Comparison of ENCODE assay signal across 1 cellular context in genomic region chr2:119252186-119253113, GRCh38.
TF ChIP-seq lines count a peak whose summit lies in the region.

No MANE protein-coding gene starts in this region.

TF ChIP-seq in HEK293, 187 proteins besides CTCF, POLR2A, EP300 and RAD21 (continued from another document and continues in another):
- no peak for TF ChIP-seq WT1 (tag by site-specific recombination; IDR thresholded peaks at IDR 0.05)
- no peak for TF ChIP-seq TCF7L2 (IDR thresholded peaks at IDR 0.05; ENCODE audit: borderline replicate concordance, low read depth, low read length)
- no peak for TF ChIP-seq ZBTB6 (tag by site-specific recombination; IDR thresholded peaks at IDR 0.05)
- peak; percentile 85 for TF ChIP-seq ZNF629 (tag by site-specific recombination; IDR thresholded peaks at IDR 0.05)
- no peak for TF ChIP-seq ZNF341 (tag by site-specific recombination; IDR thresholded peaks at IDR 0.05; ENCODE audit: low read depth)
- TF ChIP-seq ZNF660 (tag by site-specific recombination; IDR thresholded peaks at IDR 0.05) = peak; percentile 53
- TF ChIP-seq ZNF621 (tag by site-specific recombination; IDR thresholded peaks at IDR 0.05) = no peak
- TF ChIP-seq SP7 (tag by site-specific recombination; IDR thresholded peaks at IDR 0.05) = peak; percentile 77
- TF ChIP-seq ZNF2 (tag by site-specific recombination; IDR thresholded peaks at IDR 0.05) = no peak
- peak; percentile 32; the same call in 1 of the 2 replicates for TF ChIP-seq ZNF600 (tag by site-specific recombination; IDR thresholded peaks at IDR 0.05)
- TF ChIP-seq, protein P1, sequence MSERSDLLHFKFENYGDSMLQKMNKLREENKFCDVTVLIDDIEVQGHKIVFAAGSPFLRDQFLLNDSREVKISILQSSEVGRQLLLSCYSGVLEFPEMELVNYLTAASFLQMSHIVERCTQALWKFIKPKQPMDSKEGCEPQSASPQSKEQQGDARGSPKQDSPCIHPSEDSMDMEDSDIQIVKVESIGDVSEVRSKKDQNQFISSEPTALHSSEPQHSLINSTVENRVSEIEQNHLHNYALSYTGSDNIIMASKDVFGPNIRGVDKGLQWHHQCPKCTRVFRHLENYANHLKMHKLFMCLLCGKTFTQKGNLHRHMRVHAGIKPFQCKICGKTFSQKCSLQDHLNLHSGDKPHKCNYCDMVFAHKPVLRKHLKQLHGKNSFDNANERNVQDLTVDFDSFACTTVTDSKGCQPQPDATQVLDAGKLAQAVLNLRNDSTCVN (tag by site-specific recombination; optimal IDR thresholded peaks at IDR 0.05) = no peak
- no peak for TF ChIP-seq ZNF302 (tag by site-specific recombination; IDR thresholded peaks at IDR 0.05; ENCODE audit: low read depth)
- peak; percentile 52 for TF ChIP-seq ZNF366 (tag by site-specific recombination; conservative IDR thresholded peaks at IDR 0.05)
- peak; percentile 59; the same call in 1 of the 2 replicates for TF ChIP-seq ZNF18 (tag by site-specific recombination; IDR thresholded peaks at IDR 0.05)
- no peak for TF ChIP-seq ZNF529 (tag by site-specific recombination; IDR thresholded peaks at IDR 0.05; ENCODE audit: insufficient replicate concordance)
- TF ChIP-seq ZNF23 (tag by site-specific recombination; IDR thresholded peaks at IDR 0.05; ENCODE audit: borderline replicate concordance) = no peak
- TF ChIP-seq ZNF560 (tag by site-specific recombination; IDR thresholded peaks at IDR 0.05; ENCODE audit: borderline replicate concordance) = no peak
- no peak for TF ChIP-seq ZNF37A (tag by site-specific recombination; IDR thresholded peaks at IDR 0.05)
- TF ChIP-seq, protein P2, sequence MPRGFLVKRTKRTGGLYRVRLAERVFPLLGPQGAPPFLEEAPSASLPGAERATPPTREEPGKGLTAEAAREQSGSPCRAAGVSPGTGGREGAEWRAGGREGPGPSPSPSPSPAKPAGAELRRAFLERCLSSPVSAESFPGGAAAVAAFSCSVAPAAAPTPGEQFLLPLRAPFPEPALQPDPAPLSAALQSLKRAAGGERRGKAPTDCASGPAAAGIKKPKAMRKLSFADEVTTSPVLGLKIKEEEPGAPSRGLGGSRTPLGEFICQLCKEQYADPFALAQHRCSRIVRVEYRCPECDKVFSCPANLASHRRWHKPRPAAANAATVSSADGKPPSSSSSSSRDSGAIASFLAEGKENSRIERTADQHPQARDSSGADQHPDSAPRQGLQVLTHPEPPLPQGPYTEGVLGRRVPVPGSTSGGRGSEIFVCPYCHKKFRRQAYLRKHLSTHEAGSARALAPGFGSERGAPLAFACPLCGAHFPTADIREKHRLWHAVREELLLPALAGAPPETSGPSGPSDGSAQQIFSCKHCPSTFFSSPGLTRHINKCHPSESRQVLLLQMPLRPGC (tag by site-specific recombination; IDR thresholded peaks at IDR 0.05) = peak; percentile 81
- TF ChIP-seq ZNF521 (tag by site-specific recombination; IDR thresholded peaks at IDR 0.05) = no peak
- TF ChIP-seq SP3 (tag by site-specific recombination; IDR thresholded peaks at IDR 0.05) = no peak
- TF ChIP-seq, protein P3, sequence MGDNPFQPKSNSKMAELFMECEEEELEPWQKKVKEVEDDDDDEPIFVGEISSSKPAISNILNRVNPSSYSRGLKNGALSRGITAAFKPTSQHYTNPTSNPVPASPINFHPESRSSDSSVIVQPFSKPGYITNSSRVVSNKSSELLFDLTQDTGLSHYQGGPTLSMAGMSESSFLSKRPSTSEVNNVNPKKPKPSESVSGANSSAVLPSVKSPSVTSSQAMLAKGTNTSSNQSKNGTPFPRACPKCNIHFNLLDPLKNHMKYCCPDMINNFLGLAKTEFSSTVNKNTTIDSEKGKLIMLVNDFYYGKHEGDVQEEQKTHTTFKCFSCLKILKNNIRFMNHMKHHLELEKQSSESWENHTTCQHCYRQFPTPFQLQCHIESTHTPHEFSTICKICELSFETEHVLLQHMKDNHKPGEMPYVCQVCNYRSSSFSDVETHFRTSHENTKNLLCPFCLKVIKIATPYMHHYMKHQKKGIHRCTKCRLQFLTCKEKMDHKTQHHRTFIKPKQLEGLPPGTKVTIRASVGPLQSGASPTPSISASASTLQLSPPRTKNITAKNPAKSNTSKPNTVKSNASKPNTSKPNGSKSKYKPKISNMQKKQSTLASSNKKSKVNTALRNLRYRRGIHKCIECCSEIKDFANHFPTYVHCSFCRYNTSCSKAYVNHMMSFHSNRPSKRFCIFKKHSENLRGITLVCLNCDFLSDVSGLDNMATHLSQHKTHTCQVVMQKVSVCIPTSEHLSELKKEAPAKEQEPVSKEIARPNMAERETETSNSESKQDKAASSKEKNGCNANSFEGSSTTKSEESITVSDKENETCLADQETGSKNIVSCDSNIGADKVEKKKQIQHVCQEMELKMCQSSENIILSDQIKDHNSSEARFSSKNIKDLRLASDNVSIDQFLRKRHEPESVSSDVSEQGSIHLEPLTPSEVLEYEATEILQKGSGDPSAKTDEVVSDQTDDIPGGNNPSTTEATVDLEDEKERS (tag by site-specific recombination; IDR thresholded peaks at IDR 0.05) = no peak
- TF ChIP-seq, protein P4, sequence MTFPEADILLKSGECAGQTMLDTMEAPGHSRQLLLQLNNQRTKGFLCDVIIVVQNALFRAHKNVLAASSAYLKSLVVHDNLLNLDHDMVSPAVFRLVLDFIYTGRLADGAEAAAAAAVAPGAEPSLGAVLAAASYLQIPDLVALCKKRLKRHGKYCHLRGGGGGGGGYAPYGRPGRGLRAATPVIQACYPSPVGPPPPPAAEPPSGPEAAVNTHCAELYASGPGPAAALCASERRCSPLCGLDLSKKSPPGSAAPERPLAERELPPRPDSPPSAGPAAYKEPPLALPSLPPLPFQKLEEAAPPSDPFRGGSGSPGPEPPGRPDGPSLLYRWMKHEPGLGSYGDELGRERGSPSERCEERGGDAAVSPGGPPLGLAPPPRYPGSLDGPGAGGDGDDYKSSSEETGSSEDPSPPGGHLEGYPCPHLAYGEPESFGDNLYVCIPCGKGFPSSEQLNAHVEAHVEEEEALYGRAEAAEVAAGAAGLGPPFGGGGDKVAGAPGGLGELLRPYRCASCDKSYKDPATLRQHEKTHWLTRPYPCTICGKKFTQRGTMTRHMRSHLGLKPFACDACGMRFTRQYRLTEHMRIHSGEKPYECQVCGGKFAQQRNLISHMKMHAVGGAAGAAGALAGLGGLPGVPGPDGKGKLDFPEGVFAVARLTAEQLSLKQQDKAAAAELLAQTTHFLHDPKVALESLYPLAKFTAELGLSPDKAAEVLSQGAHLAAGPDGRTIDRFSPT (tag by site-specific recombination; IDR thresholded peaks at IDR 0.05) = peak; percentile 91
- TF ChIP-seq ZNF324 (tag by site-specific recombination; IDR thresholded peaks at IDR 0.05) = no peak
- 0 out of 2 replicates have a peak, but pooled peaks have one; percentile 16 for TF ChIP-seq ZNF558 (tag by site-specific recombination; IDR thresholded peaks at IDR 0.05)
- TF ChIP-seq, protein P5, sequence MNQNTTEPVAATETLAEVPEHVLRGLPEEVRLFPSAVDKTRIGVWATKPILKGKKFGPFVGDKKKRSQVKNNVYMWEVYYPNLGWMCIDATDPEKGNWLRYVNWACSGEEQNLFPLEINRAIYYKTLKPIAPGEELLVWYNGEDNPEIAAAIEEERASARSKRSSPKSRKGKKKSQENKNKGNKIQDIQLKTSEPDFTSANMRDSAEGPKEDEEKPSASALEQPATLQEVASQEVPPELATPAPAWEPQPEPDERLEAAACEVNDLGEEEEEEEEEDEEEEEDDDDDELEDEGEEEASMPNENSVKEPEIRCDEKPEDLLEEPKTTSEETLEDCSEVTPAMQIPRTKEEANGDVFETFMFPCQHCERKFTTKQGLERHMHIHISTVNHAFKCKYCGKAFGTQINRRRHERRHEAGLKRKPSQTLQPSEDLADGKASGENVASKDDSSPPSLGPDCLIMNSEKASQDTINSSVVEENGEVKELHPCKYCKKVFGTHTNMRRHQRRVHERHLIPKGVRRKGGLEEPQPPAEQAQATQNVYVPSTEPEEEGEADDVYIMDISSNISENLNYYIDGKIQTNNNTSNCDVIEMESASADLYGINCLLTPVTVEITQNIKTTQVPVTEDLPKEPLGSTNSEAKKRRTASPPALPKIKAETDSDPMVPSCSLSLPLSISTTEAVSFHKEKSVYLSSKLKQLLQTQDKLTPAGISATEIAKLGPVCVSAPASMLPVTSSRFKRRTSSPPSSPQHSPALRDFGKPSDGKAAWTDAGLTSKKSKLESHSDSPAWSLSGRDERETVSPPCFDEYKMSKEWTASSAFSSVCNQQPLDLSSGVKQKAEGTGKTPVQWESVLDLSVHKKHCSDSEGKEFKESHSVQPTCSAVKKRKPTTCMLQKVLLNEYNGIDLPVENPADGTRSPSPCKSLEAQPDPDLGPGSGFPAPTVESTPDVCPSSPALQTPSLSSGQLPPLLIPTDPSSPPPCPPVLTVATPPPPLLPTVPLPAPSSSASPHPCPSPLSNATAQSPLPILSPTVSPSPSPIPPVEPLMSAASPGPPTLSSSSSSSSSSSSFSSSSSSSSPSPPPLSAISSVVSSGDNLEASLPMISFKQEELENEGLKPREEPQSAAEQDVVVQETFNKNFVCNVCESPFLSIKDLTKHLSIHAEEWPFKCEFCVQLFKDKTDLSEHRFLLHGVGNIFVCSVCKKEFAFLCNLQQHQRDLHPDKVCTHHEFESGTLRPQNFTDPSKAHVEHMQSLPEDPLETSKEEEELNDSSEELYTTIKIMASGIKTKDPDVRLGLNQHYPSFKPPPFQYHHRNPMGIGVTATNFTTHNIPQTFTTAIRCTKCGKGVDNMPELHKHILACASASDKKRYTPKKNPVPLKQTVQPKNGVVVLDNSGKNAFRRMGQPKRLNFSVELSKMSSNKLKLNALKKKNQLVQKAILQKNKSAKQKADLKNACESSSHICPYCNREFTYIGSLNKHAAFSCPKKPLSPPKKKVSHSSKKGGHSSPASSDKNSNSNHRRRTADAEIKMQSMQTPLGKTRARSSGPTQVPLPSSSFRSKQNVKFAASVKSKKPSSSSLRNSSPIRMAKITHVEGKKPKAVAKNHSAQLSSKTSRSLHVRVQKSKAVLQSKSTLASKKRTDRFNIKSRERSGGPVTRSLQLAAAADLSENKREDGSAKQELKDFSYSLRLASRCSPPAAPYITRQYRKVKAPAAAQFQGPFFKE (tag by site-specific recombination; IDR thresholded peaks at IDR 0.05; ENCODE audit: borderline replicate concordance) = no peak
- TF ChIP-seq ZNF184 (tag by site-specific recombination; IDR thresholded peaks at IDR 0.05) = no peak
- TF ChIP-seq FEZF1 (tag by site-specific recombination; IDR thresholded peaks at IDR 0.05) = peak; percentile 65; the same call in 1 of the 2 replicates
- peak; percentile 62 for TF ChIP-seq ATF2 (tag by site-specific recombination; IDR thresholded peaks at IDR 0.05; ENCODE audit: low read depth)
- no peak for TF ChIP-seq ZNF114 (tag by site-specific recombination; IDR thresholded peaks at IDR 0.05)
- TF ChIP-seq ZNF768 (tag by site-specific recombination; IDR thresholded peaks at IDR 0.05) = no peak
- no peak for TF ChIP-seq ZNF274 (IDR thresholded peaks at IDR 0.05; ENCODE audit: low read length)
- no peak for TF ChIP-seq ZNF274 (tag by site-specific recombination; IDR thresholded peaks at IDR 0.05; ENCODE audit: borderline replicate concordance)
- no peak for TF ChIP-seq ZNF311 (tag by site-specific recombination; IDR thresholded peaks at IDR 0.05; ENCODE audit: borderline replicate concordance)
- TF ChIP-seq ZNF416 (tag by site-specific recombination; IDR thresholded peaks at IDR 0.05) = no peak
- no peak for TF ChIP-seq ZNF214 (tag by site-specific recombination; IDR thresholded peaks at IDR 0.05; ENCODE audit: borderline replicate concordance)
- TF ChIP-seq ZNF843 (tag by site-specific recombination; IDR thresholded peaks at IDR 0.05) = peak; percentile 43; the same call in 1 of the 2 replicates
- no peak for TF ChIP-seq ZNF350 (tag by site-specific recombination; IDR thresholded peaks at IDR 0.05)
- no peak for TF ChIP-seq KLF9 (tag by site-specific recombination; IDR thresholded peaks at IDR 0.05; ENCODE audit: low read depth)
- no peak for TF ChIP-seq ZSCAN30 (tag by site-specific recombination; IDR thresholded peaks at IDR 0.05)
- TF ChIP-seq, protein P6, sequence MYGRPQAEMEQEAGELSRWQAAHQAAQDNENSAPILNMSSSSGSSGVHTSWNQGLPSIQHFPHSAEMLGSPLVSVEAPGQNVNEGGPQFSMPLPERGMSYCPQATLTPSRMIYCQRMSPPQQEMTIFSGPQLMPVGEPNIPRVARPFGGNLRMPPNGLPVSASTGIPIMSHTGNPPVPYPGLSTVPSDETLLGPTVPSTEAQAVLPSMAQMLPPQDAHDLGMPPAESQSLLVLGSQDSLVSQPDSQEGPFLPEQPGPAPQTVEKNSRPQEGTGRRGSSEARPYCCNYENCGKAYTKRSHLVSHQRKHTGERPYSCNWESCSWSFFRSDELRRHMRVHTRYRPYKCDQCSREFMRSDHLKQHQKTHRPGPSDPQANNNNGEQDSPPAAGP (tag by site-specific recombination; IDR thresholded peaks at IDR 0.05) = peak; percentile 79
- TF ChIP-seq ZNF654 (tag by site-specific recombination; IDR thresholded peaks at IDR 0.05; ENCODE audit: low read depth) = no peak
- no peak for TF ChIP-seq YY2 (tag by site-specific recombination; IDR thresholded peaks at IDR 0.05)
- no peak for TF ChIP-seq ZNF10 (tag by site-specific recombination; IDR thresholded peaks at IDR 0.05)
- 0 out of 2 replicates have a peak, but pooled peaks have one; percentile 45 for TF ChIP-seq HOXD13 (CRISPR knock-in tag; IDR thresholded peaks at IDR 0.05; ENCODE audit: borderline replicate concordance)
- no peak for TF ChIP-seq GLI4 (tag by site-specific recombination; IDR thresholded peaks at IDR 0.05)
